Comparison of ENCODE assay signal across 1 cellular context in the genomic region with DNA sequence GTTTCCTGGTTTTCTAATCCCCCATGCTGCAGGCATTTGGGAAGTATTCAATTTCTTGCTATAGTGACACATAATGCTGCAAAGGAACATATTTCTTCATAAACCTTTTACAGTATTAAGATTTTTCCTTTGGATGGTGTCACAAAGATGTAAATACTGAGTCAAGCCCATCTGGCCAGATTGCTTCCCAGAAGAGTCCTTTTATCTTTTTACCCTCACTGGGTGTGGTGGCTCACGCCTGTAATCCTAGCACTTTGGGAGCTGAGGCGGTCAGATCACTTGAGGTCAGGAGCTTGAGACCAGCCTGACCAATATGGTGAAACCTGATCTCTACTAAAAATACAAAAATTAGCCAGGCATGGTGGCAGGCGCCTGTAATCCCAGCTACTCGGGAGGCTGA.
TF ChIP-seq lines count a peak whose summit lies in the region.
"Not testable (repeated sequence)": the region's sequence is repeated elsewhere in the genome, so short reads cannot be mapped to it uniquely, and the experiment has no call there.

No MANE protein-coding gene starts in this region.

TF ChIP-seq in K562, 482 proteins besides CTCF, POLR2A, EP300 and RAD21:
- TF ChIP-seq TAL1 (IDR thresholded peaks at IDR 0.05): peak; percentile 66; the same call in 1 of the 2 replicates
- TF ChIP-seq ARID1B (IDR thresholded peaks at IDR 0.05): peak; percentile 70
- peak; percentile 64 for TF ChIP-seq TCF3 (CRISPR knock-in tag; IDR thresholded peaks at IDR 0.05)
- peak; percentile 43; the same call in 1 of the 2 replicates for TF ChIP-seq CTBP1 (IDR thresholded peaks at IDR 0.05; ENCODE audit: borderline replicate concordance)
- TF ChIP-seq SOX6 (IDR thresholded peaks at IDR 0.05): peak; percentile 44; the same call in 1 of the 2 replicates
- peak; percentile 73 for TF ChIP-seq CXXC5 (CRISPR knock-in tag; IDR thresholded peaks at IDR 0.05)
- TF ChIP-seq, protein P1, sequence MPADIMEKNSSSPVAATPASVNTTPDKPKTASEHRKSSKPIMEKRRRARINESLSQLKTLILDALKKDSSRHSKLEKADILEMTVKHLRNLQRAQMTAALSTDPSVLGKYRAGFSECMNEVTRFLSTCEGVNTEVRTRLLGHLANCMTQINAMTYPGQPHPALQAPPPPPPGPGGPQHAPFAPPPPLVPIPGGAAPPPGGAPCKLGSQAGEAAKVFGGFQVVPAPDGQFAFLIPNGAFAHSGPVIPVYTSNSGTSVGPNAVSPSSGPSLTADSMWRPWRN (IDR thresholded peaks at IDR 0.05; ENCODE audit: low read depth): peak; percentile 65; the same call in 1 of the 2 replicates
- peak; percentile 81 for TF ChIP-seq CBFA2T3 (IDR thresholded peaks at IDR 0.05)
- TF ChIP-seq HDAC1 (IDR thresholded peaks at IDR 0.05): peak in 1 of 2 experiments; percentile 79; a peak in 2 of 4 replicates
- peak; percentile 65 for TF ChIP-seq CBFA2T2 (conservative IDR thresholded peaks at IDR 0.05)
- peak; percentile 52; the same call in 1 of the 2 replicates for TF ChIP-seq DPF2 (IDR thresholded peaks at IDR 0.05)
- peak; percentile 56; the same call in 1 of the 2 replicates for TF ChIP-seq NCOR1 (IDR thresholded peaks at IDR 0.05)
- peak; percentile 61; the same call in 1 of the 2 replicates for TF ChIP-seq TARDBP (IDR thresholded peaks at IDR 0.05)
- peak; percentile 89 for TF ChIP-seq HDAC2 (IDR thresholded peaks at IDR 0.05)
- TF ChIP-seq NFIC (IDR thresholded peaks at IDR 0.05): peak; percentile 25; the same call in 1 of the 2 replicates
- TF ChIP-seq BHLHE40 (IDR thresholded peaks at IDR 0.05; ENCODE audit: low read length): peak; percentile 49; the same call in 1 of the 2 replicates
- peak in 1 of 2 experiments; percentile 95; a peak in 2 of 4 replicates for TF ChIP-seq RCOR1 (IDR thresholded peaks at IDR 0.05; ENCODE audit: borderline replicate concordance in 1 of 2, low read depth in 2 of 2, low read length in 2 of 2)
- 0 out of 4 replicates have a peak, but pooled peaks of 1 of the 2 experiments have one; percentile 15 for TF ChIP-seq TRIM24 (IDR thresholded peaks at IDR 0.05)
- peak; percentile 33; the same call in 1 of the 2 replicates for TF ChIP-seq TEAD4 (IDR thresholded peaks at IDR 0.05; ENCODE audit: low read length)
- not testable (repeated sequence) for TF ChIP-seq TEAD4 (CRISPR knock-in tag; IDR thresholded peaks at IDR 0.05; ENCODE audit: borderline replicate concordance)
- peak; percentile 91 for TF ChIP-seq PHF21A (IDR thresholded peaks at IDR 0.05; ENCODE audit: borderline replicate concordance, low read depth)
- peak; percentile 88 to 93 for TF ChIP-seq KDM1A (IDR thresholded peaks at IDR 0.05)
- TF ChIP-seq MTA2 (IDR thresholded peaks at IDR 0.05; ENCODE audit: low read depth): peak; percentile 26; the same call in 1 of the 2 replicates
